In the genomic region with DNA sequence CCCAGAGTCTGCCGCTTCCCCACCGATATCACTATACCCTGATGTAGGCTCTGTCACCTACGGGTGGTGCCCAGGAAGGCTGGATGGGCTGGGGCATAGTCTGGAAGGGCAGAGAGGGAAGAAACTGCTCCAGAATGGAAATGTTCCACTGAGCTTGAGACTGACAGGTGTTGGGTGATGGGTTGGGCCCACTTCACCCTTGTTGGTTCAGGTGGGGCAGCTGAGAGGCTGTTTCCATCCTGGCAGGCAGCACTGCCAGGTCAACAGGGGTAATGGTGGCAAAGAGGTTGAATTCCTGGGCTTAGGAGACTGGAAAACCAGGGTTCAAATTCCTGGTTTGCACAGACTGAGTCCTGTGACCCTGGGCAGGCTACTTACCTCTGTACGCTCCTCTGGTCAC, we compare ENCODE assay signal across 27 cellular contexts. TPM values are rescaled to one million over a fixed set of nuclear protein-coding genes. Genes with fewer than 3 reads are reported as not detected.
DNase-seq lines count a peak whose midpoint lies in the region; ATAC-seq and TF ChIP-seq lines count a peak whose summit lies in the region.
"Had no signal": no experiment of that assay in that cellular context is flagged by ENCODE, and none has a peak within 500 bp of the region (broad histone marks: within the 10 kb centered on the region; RNA-seq: fewer than 3 reads in every experiment).

No MANE protein-coding gene starts in this region.

- no peaks in the 10 kb centered on the region for H3K27me3 ChIP-seq in lower lobe of right lung (ENCODE audit: low read depth)
- no peaks in the 10 kb centered on the region for H3K27me3 ChIP-seq in stomach

- DNase-seq in DMS53 (lab: John Stamatoyannopoulos, UW): peak; percentile 76
- no peak for DNase-seq in lower lobe of right lung
- DNase-seq in stimulated activated effector memory CD8-positive, alpha-beta T cell treated with anti-CD3 and anti-CD28 coated beads, Interleukin-12 subunit alpha, Interleukin-12 subunit beta, amount 100 ng/mL, for 72 hours (ENCODE audit: low spot score in 2 of 2): no peak
- DNase-seq in NCI-H187 (lab: John Stamatoyannopoulos, UW): no peak
- no peak for DNase-seq in stomach
- no peak for DNase-seq in progenitor cell of endocrine pancreas (ENCODE audit: low spot score, unreplicated experiment)
- DNase-seq: CD4-positive, CD25-positive, alpha-beta regulatory T cell; GOT3; HFFc6; Karpas-422; NCI-H1092; NCI-H1417 treated with DMSO at 0.1 percent for 48 hours; NCI-H1694 treated with DMSO at 0.1 percent for 48 hours; NCI-H2081 treated with DMSO at 0.1 percent for 48 hours; NCI-H2171; NCI-H226; NCI-H524; NCI-H748 treated with DMSO at 0.1 percent for 48 hours; NK-92 treated with Interleukin-12 subunit alpha and Interleukin-12 subunit beta, amount 100 ng/mL, for 24 hours; PC-3; Right ventricle myocardium superior; T-cell had no signal

- no peaks in the 10 kb centered on the region for H3K27me3 Mint-ChIP-seq in IgD-negative memory B cell
- H3K27me3 Mint-ChIP-seq in progenitor cell of endocrine pancreas: no peaks in the 10 kb centered on the region
- H3K27me3 Mint-ChIP-seq: B cell; CD4-positive, CD25-positive, alpha-beta regulatory T cell; T-cell had no signal

- peaks cover 17 to 25% (median 20%) of the 10 kb centered on the region in 3 donors for H3K4me1 Mint-ChIP-seq in IgD-negative memory B cell
- H3K4me1 Mint-ChIP-seq in stimulated activated effector memory CD8-positive, alpha-beta T cell treated with anti-CD3 and anti-CD28 coated beads, Interleukin-12 subunit alpha, Interleukin-12 subunit beta, amount 100 ng/mL, for 72 hours: no peaks in the 10 kb centered on the region
- H3K4me1 Mint-ChIP-seq in progenitor cell of endocrine pancreas (ENCODE audit: low read depth): no peaks in the 10 kb centered on the region

- H3K36me3 Mint-ChIP-seq in IgD-negative memory B cell (peaks cover 12% of the 10 kb centered on the region), progenitor cell of endocrine pancreas (ENCODE audit: insufficient read depth) (peaks cover 13% of the 10 kb centered on the region)
- peaks cover 65% of the 10 kb centered on the region for H3K36me3 Mint-ChIP-seq in stimulated activated effector memory CD8-positive, alpha-beta T cell treated with anti-CD3 and anti-CD28 coated beads, Interleukin-12 subunit alpha, Interleukin-12 subunit beta, amount 100 ng/mL, for 72 hours

- H3K4me3 Mint-ChIP-seq in IgD-negative memory B cell: no peak overlapping the region
- no peak overlapping the region for H3K4me3 Mint-ChIP-seq in stimulated activated effector memory CD8-positive, alpha-beta T cell treated with anti-CD3 and anti-CD28 coated beads, Interleukin-12 subunit alpha, Interleukin-12 subunit beta, amount 100 ng/mL, for 72 hours
- H3K4me3 Mint-ChIP-seq in progenitor cell of endocrine pancreas (ENCODE audit: low read depth): no peak overlapping the region
- H3K4me3 Mint-ChIP-seq: B cell; CD4-positive, CD25-positive, alpha-beta regulatory T cell; HFFc6; T-cell had no signal

- ATAC-seq in lower lobe of right lung: peak; percentile 49 to 56
- ATAC-seq in stimulated activated effector memory CD8-positive, alpha-beta T cell treated with anti-CD3 and anti-CD28 coated beads, Interleukin-12 subunit alpha, Interleukin-12 subunit beta, amount 100 ng/mL, for 72 hours: no peak
- no peak for ATAC-seq in HG03460 (IDR thresholded peaks at IDR 0.05; ENCODE audit: unreplicated experiment)
- ATAC-seq: PC-3, T-cell had no signal

- no peak overlapping the region for H3K4me3 ChIP-seq in lower lobe of right lung
- no peak overlapping the region for H3K4me3 ChIP-seq in stomach
- H3K4me3 ChIP-seq: A549, HAP-1 had no signal

- intact Hi-C loops in lower lobe of right lung (cut with DNase I) (no loop called here), stomach (cut with DNase I; ENCODE audit: low total_unique reads) (no loop called here)

- TF ChIP-seq EP300 in stomach (IDR thresholded peaks at IDR 0.05): no peak

- H3K27ac Mint-ChIP-seq in IgD-negative memory B cell: peak overlapping the region in 2 of 3 donors; percentile 66 to 84
- peak overlapping the region; percentile 65 for H3K27ac Mint-ChIP-seq in stimulated activated effector memory CD8-positive, alpha-beta T cell treated with anti-CD3 and anti-CD28 coated beads, Interleukin-12 subunit alpha, Interleukin-12 subunit beta, amount 100 ng/mL, for 72 hours
- no peak overlapping the region for H3K27ac Mint-ChIP-seq in progenitor cell of endocrine pancreas
- H3K27ac Mint-ChIP-seq: CD4-positive, CD25-positive, alpha-beta regulatory T cell; HFFc6; T-cell had no signal

- no peaks in the 10 kb centered on the region for H3K9me3 Mint-ChIP-seq in IgD-negative memory B cell
- H3K9me3 Mint-ChIP-seq in stimulated activated effector memory CD8-positive, alpha-beta T cell treated with anti-CD3 and anti-CD28 coated beads, Interleukin-12 subunit alpha, Interleukin-12 subunit beta, amount 100 ng/mL, for 72 hours: no peaks in the 10 kb centered on the region
- no peaks in the 10 kb centered on the region for H3K9me3 Mint-ChIP-seq in progenitor cell of endocrine pancreas (ENCODE audit: low read depth)
- H3K9me3 Mint-ChIP-seq: HFFc6, T-cell had no signal

- no peaks in the 10 kb centered on the region for H3K9me3 ChIP-seq in lower lobe of right lung
- H3K9me3 ChIP-seq in stomach: no peaks in the 10 kb centered on the region
- H3K9me3 ChIP-seq: A549, HAP-1 had no signal

- TF ChIP-seq CTCF in lower lobe of right lung (IDR thresholded peaks at IDR 0.05) (no peak), stomach (IDR thresholded peaks at IDR 0.05) (no peak), progenitor cell of endocrine pancreas (IDR thresholded peaks at IDR 0.05; ENCODE audit: unreplicated experiment) (no peak)

- H3K27ac ChIP-seq in lower lobe of right lung (peak overlapping the region; percentile 6), stomach (no peak overlapping the region)
- H3K27ac ChIP-seq: A549 had no signal

- WGBS in stomach, 5 donors: 95 to 98% (median 97%) methylated on average over 4 of the region's 4 CpGs

- H3K4me1 ChIP-seq in lower lobe of right lung: peaks cover 30% of the 10 kb centered on the region
- peaks cover 0 to 24% (median 0%) of the 10 kb centered on the region in 4 donors for H3K4me1 ChIP-seq in stomach
- H3K4me1 ChIP-seq: A549, HAP-1 had no signal

- no peak for TF ChIP-seq POLR2A in stomach (IDR thresholded peaks at IDR 0.05)

- peaks cover 62% of the 10 kb centered on the region for H3K36me3 ChIP-seq in lower lobe of right lung
- H3K36me3 ChIP-seq in stomach: peaks cover 25 to 96% (median 89%) of the 10 kb centered on the region in 4 donors

RNA-seq across cellular contexts. Expression of gene FRAT2, which starts 28.5 kb away (rescaled TPM):
- polyA plus RNA-seq in IgD-negative memory B cell (7.3 TPM), stomach (10 to 100 TPM in 2 of 3 donors, 1 to 10 TPM in 1; 8.8 to 18.3 (median 10.4) TPM)
- total RNA-seq in lower lobe of right lung (27.5 TPM), stomach (100 to 1,000 TPM in 1 of 5 donors, 10 to 100 TPM in 3, 1 to 10 TPM in 1; 6.4 to 213 (median 21.3) TPM), progenitor cell of endocrine pancreas (37.7 and 38.7 TPM in 2 replicates)

RNA-seq across cellular contexts. Expression of gene RRP12, which starts 38.1 kb away (rescaled TPM):
- polyA plus RNA-seq in IgD-negative memory B cell (15.0 TPM), stomach (10 to 100 TPM; 12.0 to 16.8 (median 13.1) TPM)
- total RNA-seq in lower lobe of right lung (24.0 TPM), stomach (10 to 100 TPM in 4 of 5 donors, 1 to 10 TPM in 1; 3.5 to 22.2 (median 15.6) TPM), progenitor cell of endocrine pancreas (33.5 and 36.6 TPM in 2 replicates)

RNA-seq across cellular contexts. Expression of gene FRAT1, which starts 44.0 kb away (rescaled TPM):
- polyA plus RNA-seq in IgD-negative memory B cell: 6.2 TPM
- 15.1 TPM for total RNA-seq in lower lobe of right lung
- 10 to 100 TPM in 2 of 5 donors, 1 to 10 TPM in 2, not detected in 1; 1.8 to 26.4 (median 11.0) TPM for total RNA-seq in stomach
- 1 to 10 TPM; 1.9 to 3.7 (median 2.1) TPM for polyA plus RNA-seq in stomach
- 15.7 and 16.7 TPM in 2 replicates for total RNA-seq in progenitor cell of endocrine pancreas

Comparison
In these comparisons a context has a peak if more than half of its experiments do, and no peak if none do; other contexts are left out.
1. ATAC-seq: peak in lower lobe of right lung (2 of 2); none in stimulated activated effector memory CD8-positive, alpha-beta T cell treated with anti-CD3 and anti-CD28 coated beads, Interleukin-12 subunit alpha, Interleukin-12 subunit beta, amount 100 ng/mL, for 72 hours (single experiment) and HG03460 (single experiment).